8 cellular contexts compared by ENCODE assay signal in genomic region chr2:238320246-238320647, GRCh38. TPM values are rescaled to one million over a fixed set of nuclear protein-coding genes. Genes with fewer than 3 reads are reported as not detected.
DNase-seq lines count a peak whose midpoint lies in the region; ATAC-seq, FAIRE-seq and TF ChIP-seq lines count a peak whose summit lies in the region.

A gene with protein sequence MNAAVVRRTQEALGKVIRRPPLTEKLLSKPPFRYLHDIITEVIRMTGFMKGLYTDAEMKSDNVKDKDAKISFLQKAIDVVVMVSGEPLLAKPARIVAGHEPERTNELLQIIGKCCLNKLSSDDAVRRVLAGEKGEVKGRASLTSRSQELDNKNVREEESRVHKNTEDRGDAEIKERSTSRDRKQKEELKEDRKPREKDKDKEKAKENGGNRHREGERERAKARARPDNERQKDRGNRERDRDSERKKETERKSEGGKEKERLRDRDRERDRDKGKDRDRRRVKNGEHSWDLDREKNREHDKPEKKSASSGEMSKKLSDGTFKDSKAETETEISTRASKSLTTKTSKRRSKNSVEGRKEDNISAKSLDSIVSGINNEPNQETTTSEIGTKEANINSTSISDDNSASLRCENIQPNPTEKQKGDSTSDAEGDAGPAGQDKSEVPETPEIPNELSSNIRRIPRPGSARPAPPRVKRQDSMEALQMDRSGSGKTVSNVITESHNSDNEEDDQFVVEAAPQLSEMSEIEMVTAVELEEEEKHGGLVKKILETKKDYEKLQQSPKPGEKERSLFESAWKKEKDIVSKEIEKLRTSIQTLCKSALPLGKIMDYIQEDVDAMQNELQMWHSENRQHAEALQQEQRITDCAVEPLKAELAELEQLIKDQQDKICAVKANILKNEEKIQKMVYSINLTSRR (plus strand): TSS chr2:238320518. CDS start chr2:238320663, 145 bp downstream.

- peak within 1 kb of the TSS; percentile 85 for H3K9ac ChIP-seq in keratinocyte (ENCODE audit: control insufficient read depth, extremely low read depth, insufficient read depth, low read length)

- H3K4me1 ChIP-seq in A673 (ENCODE audit: insufficient read depth, low read length, poor library complexity, severe bottlenecking) (peaks cover 5% of the 10 kb centered on the region), keratinocyte (ENCODE audit: control insufficient read depth, extremely low read depth, insufficient read depth, low read length) (peaks cover 13% of the 10 kb centered on the region)

- FAIRE-seq in keratinocyte (lab: Jason Lieb, UNC), result no peak

- DNase-seq in A673 (ENCODE audit: low spot score), result peak; percentile 94
- peak; percentile 96 for DNase-seq in NCI-H2227 treated with DMSO at 0.1 percent for 48 hours (lab: John Stamatoyannopoulos, UW)
- peak; percentile 90 for DNase-seq in cerebellar cortex (ENCODE audit: low spot score)
- peak; percentile 40 for DNase-seq in keratinocyte (ENCODE audit: low read depth, low spot score)
- peak; percentile 64 to 85 (median 65) for DNase-seq in stimulated activated CD4-positive, alpha-beta T cell treated with anti-CD3 and anti-CD28 coated beads, Interleukin-12 subunit alpha, Interleukin-12 subunit beta, amount 100 ng/mL, for 48 hours (ENCODE audit: low read depth in 2 of 3, low spot score in 1 of 3)

- POLR2A ChIA-PET in A673 (lab: Charles Lee; ENCODE audit: low non-redundant PET), result no interaction called here

- peak within 1 kb of the TSS; percentile 76 for H3K4me3 ChIP-seq in A673 (ENCODE audit: low read depth, low read length, poor library complexity, severe bottlenecking)
- H3K4me3 ChIP-seq in keratinocyte (ENCODE audit: control insufficient read depth in 2 of 3, extremely low read depth in 1 of 3, insufficient read depth in 2 of 3, low read depth in 1 of 3, low read length in 3 of 3), result peak within 1 kb of the TSS; percentile 68 to 89 (median 77)

- H3K79me2 ChIP-seq in keratinocyte (ENCODE audit: control insufficient read depth, insufficient read depth, low read length), result peaks cover 12% of the 10 kb centered on the region

- H3K9me1 ChIP-seq in keratinocyte (ENCODE audit: control insufficient read depth, extremely low read depth, insufficient read depth, low read length), result no peaks in the 10 kb centered on the region

- H3K9me3 ChIP-seq in A673 (ENCODE audit: low read depth, low read length, poor library complexity, severe bottlenecking) (no peaks in the 10 kb centered on the region), keratinocyte (ENCODE audit: control insufficient read depth, low read depth, low read length) (no peaks in the 10 kb centered on the region)

- dilution Hi-C loops in keratinocyte (cut with MboI; ENCODE audit: extremely low pct_ligation_motif_present, low sequenced_read_pairs), result no loop called here

- no peaks in the 10 kb centered on the region for H3K27me3 ChIP-seq in A673 (replicated peaks; ENCODE audit: insufficient read depth, low read depth, low read length, poor library complexity)
- no peaks in the 10 kb centered on the region for H3K27me3 ChIP-seq in keratinocyte (ENCODE audit: control insufficient read depth, extremely low read depth, insufficient read depth, low read length)

- H3K27ac ChIP-seq in A673 (ENCODE audit: low read depth, low read length, poor library complexity, severe bottlenecking) (peak within 1 kb of the TSS; percentile 57), keratinocyte (ENCODE audit: control insufficient read depth, insufficient read depth, low read length) (peak within 1 kb of the TSS; percentile 72)

- CTCF ChIA-PET in A673 (lab: Charles Lee), result no interaction called here

- ATAC-seq in GM18867 (IDR thresholded peaks at IDR 0.05; ENCODE audit: unreplicated experiment) (peak; percentile 96), HG03135 (IDR thresholded peaks at IDR 0.05; ENCODE audit: unreplicated experiment) (peak; percentile 94)
- ATAC-seq in activated CD4-positive, CD25-positive, alpha-beta regulatory T cell treated with anti-CD3 and anti-CD28 coated beads, Interleukin-2, amount 50 U/mL, for 24 hours, result peak; percentile 96 to 99

- BruUV-seq in A673 (replicated peaks; lab: Mats Ljungman, UMichigan), result no TSS peak

- TF ChIP-seq CTCF in A673 (conservative IDR thresholded peaks at IDR 0.05; ENCODE audit: low read depth, low read length) (no peak), keratinocyte (optimal IDR thresholded peaks at IDR 0.05 in 1 of 3, IDR thresholded peaks at IDR 0.05 in 1 of 3, conservative IDR thresholded peaks at IDR 0.05 in 1 of 3; ENCODE audit: extremely low read depth in 1 of 3, insufficient read depth in 2 of 3, low read length in 3 of 3) (no peak)

- intact Hi-C loops in A673 (cut with micrococcal nuclease; ENCODE audit: unreplicated experiment), result no loop called here

- H3K36me3 ChIP-seq in A673 (ENCODE audit: insufficient read depth, low read length, poor library complexity, severe bottlenecking), result no peaks in the 10 kb centered on the region
- peaks cover 1 to 4% of the 10 kb centered on the region in 2 experiments for H3K36me3 ChIP-seq in keratinocyte (ENCODE audit: control insufficient read depth in 2 of 2, extremely low read depth in 1 of 2, insufficient read depth in 2 of 2, low read length in 2 of 2)

- H4K20me1 ChIP-seq in keratinocyte (ENCODE audit: control insufficient read depth, extremely low read depth, insufficient read depth, low read length), result no peaks in the 10 kb centered on the region

- peak within 1 kb of the TSS; percentile 92 for H2AFZ ChIP-seq in keratinocyte (ENCODE audit: control insufficient read depth, low read length)

- H3K4me2 ChIP-seq in keratinocyte (ENCODE audit: control insufficient read depth, extremely low read depth, insufficient read depth, low read depth, low read length), result peak within 1 kb of the TSS; percentile 98

RNA-seq across cellular contexts. Expression of the gene that starts here (rescaled TPM):
- 23.0 and 24.5 TPM in 2 replicates for total RNA-seq in A673 (2021)
- polyA plus RNA-seq in keratinocyte, result 6.4 to 7.0 TPM (median 7.0 TPM) in 3 replicates
- polyA plus RNA-seq in keratinocyte (2011; ENCODE audit: low read depth), result 32.3 TPM
- 7.0 and 7.4 TPM in 2 replicates for polyA plus RNA-seq in keratinocyte (2011; cell fraction: cytosol; rRNA removed)
- 11.4 and 12.1 TPM in 2 replicates for polyA plus RNA-seq in keratinocyte (2011; cell fraction: nucleus; rRNA removed)
- polyA plus RNA-seq in keratinocyte (2012; ENCODE audit: low replicate concordance), result 9.2 and 16.0 TPM in 2 replicates
- 6.4 to 28.3 TPM (median 14.0 TPM) in 3 replicates for polyA minus RNA-seq in keratinocyte
- 3.6 TPM for polyA minus RNA-seq in keratinocyte (2011; cell fraction: cytosol; rRNA and poly(A)+ RNA removed)
- 4.5 and 8.9 TPM in 2 replicates for polyA minus RNA-seq in keratinocyte (2011; cell fraction: nucleus; rRNA and poly(A)+ RNA removed)

Comparison
In these comparisons a context has a peak if more than half of its experiments do, and no peak if none do; other contexts are left out.
1. Peak in every context shown above with its lines: DNase-seq, ATAC-seq, H3K4me3 ChIP-seq and H3K27ac ChIP-seq.
2. DNase-seq: peak in every context shown above with its lines; median percentile 96 in NCI-H2227 treated with DMSO at 0.1 percent for 48 hours; 94 in A673; 90 in cerebellar cortex; 65 in stimulated activated CD4-positive, alpha-beta T cell treated with anti-CD3 and anti-CD28 coated beads, Interleukin-12 subunit alpha, Interleukin-12 subunit beta, amount 100 ng/mL, for 48 hours; 40 in keratinocyte.